In genomic region chr14:103697601-103698379, GRCh38 we compare ENCODE assay signal across 14 cellular contexts. TPM values are rescaled to one million over a fixed set of nuclear protein-coding genes. Genes with fewer than 3 reads are reported as not detected.
DNase-seq lines count a peak whose midpoint lies in the region; ATAC-seq and TF ChIP-seq lines count a peak whose summit lies in the region.
"Had no signal": no experiment of that assay in that cellular context is flagged by ENCODE, and none has a peak within 500 bp of the region (broad histone marks: within the 10 kb centered on the region; RNA-seq: fewer than 3 reads in every experiment).

No MANE protein-coding gene starts in this region.

- TF ChIP-seq CTCF in lower lobe of right lung (IDR thresholded peaks at IDR 0.05) (no peak), tibial artery (IDR thresholded peaks at IDR 0.05) (no peak), coronary artery (IDR thresholded peaks at IDR 0.05) (no peak)

- no peaks in the 10 kb centered on the region for H3K4me1 Mint-ChIP-seq in activated naive CD8-positive, alpha-beta T cell treated with anti-CD3 and anti-CD28 coated beads, Interleukin-2, amount 10 ng/mL, durations not matched to agents 7 days and 5 days
- H3K4me1 Mint-ChIP-seq in CD8-positive, alpha-beta memory T cell = peaks cover 3 to 9% (median 3%) of the 10 kb centered on the region in 3 donors

- CTCF ChIA-PET in CD8-positive, alpha-beta memory T cell (lab: Charles Lee) = no interaction called here

- peaks cover 6% of the 10 kb centered on the region for H3K36me3 Mint-ChIP-seq in activated naive CD8-positive, alpha-beta T cell treated with anti-CD3 and anti-CD28 coated beads, Interleukin-2, amount 10 ng/mL, durations not matched to agents 7 days and 5 days
- H3K36me3 Mint-ChIP-seq in CD8-positive, alpha-beta memory T cell = peaks cover 0 to 71% (median 0%) of the 10 kb centered on the region in 3 donors

- H3K27me3 ChIP-seq in lower lobe of right lung (ENCODE audit: low read depth) = no peaks in the 10 kb centered on the region
- no peaks in the 10 kb centered on the region for H3K27me3 ChIP-seq in tibial artery
- H3K27me3 ChIP-seq in CD8-positive, alpha-beta memory T cell (ENCODE audit: insufficient read depth, low read length, poor library complexity, severe bottlenecking) = no peaks in the 10 kb centered on the region

- H3K36me3 ChIP-seq in lower lobe of right lung (peaks cover 88% of the 10 kb centered on the region), tibial artery (peaks cover 47 to 79% (median 71%) of the 10 kb centered on the region in 3 donors)
- H3K36me3 ChIP-seq in CD8-positive, alpha-beta memory T cell (ENCODE audit: insufficient read depth, low read length) = peaks cover 21% of the 10 kb centered on the region

- no peak overlapping the region for H3K4me3 Mint-ChIP-seq in activated naive CD8-positive, alpha-beta T cell treated with anti-CD3 and anti-CD28 coated beads, Interleukin-2, amount 10 ng/mL, durations not matched to agents 7 days and 5 days
- H3K4me3 Mint-ChIP-seq in CD8-positive, alpha-beta memory T cell = no peak overlapping the region

- peak; percentile 36 for DNase-seq in activated effector memory CD4-positive, alpha-beta T cell treated with anti-CD3 and anti-CD28 coated beads, Interleukin-2, amount 50 U/mL, for 16 hours
- DNase-seq in activated effector memory CD4-positive, alpha-beta T cell treated with Interleukin-2 at 50 U/mL for 16 hours = no peak
- no peak for DNase-seq in activated naive CD8-positive, alpha-beta T cell treated with anti-CD3 and anti-CD28 coated beads, Interleukin-2, amount 10 ng/mL, durations not matched to agents 7 days and 5 days
- DNase-seq in lower lobe of right lung (peak; percentile 26), tibial artery (no peak), hepatic stellate cell (ENCODE audit: low spot score) (no peak), coronary artery (ENCODE audit: low spot score) (no peak)
- DNase-seq in CD8-positive, alpha-beta memory T cell = no peak
- DNase-seq: ACHN; activated CD4-positive, alpha-beta T cell treated with anti-CD3 and anti-CD28 coated beads, Interleukin-2, amount 50 U/mL, for 1 hour; GM23248; NCI-H446; nucleus accumbens; stimulated activated CD4-positive, alpha-beta T cell treated with anti-CD3 and anti-CD28 coated beads, Interleukin-4, amount 100 ng/mL, for 4 hours had no signal

- no peaks in the 10 kb centered on the region for H3K9me3 ChIP-seq in lower lobe of right lung
- H3K9me3 ChIP-seq in tibial artery = no peaks in the 10 kb centered on the region
- no peaks in the 10 kb centered on the region for H3K9me3 ChIP-seq in CD8-positive, alpha-beta memory T cell (ENCODE audit: low read length)

- no peak overlapping the region for H3K4me3 ChIP-seq in lower lobe of right lung
- no peak overlapping the region for H3K4me3 ChIP-seq in tibial artery
- no peak overlapping the region for H3K4me3 ChIP-seq in CD8-positive, alpha-beta memory T cell (ENCODE audit: low read length)
- no peak overlapping the region for H3K4me3 ChIP-seq in coronary artery
- H3K4me3 ChIP-seq: GM23248 had no signal

- POLR2A ChIA-PET in activated naive CD8-positive, alpha-beta T cell treated with anti-CD3 and anti-CD28 coated beads, Interleukin-2, amount 10 ng/mL, durations not matched to agents 7 days and 5 days (lab: Charles Lee) = no interaction called here
- POLR2A ChIA-PET in CD8-positive, alpha-beta memory T cell (lab: Charles Lee) = no interaction called here

- H3K4me1 ChIP-seq in lower lobe of right lung = peaks cover 55% of the 10 kb centered on the region
- peaks cover 10 to 48% (median 35%) of the 10 kb centered on the region in 4 donors for H3K4me1 ChIP-seq in tibial artery
- no peaks in the 10 kb centered on the region for H3K4me1 ChIP-seq in CD8-positive, alpha-beta memory T cell (ENCODE audit: insufficient read depth, low read length)

- H3K9me3 Mint-ChIP-seq in activated naive CD8-positive, alpha-beta T cell treated with anti-CD3 and anti-CD28 coated beads, Interleukin-2, amount 10 ng/mL, durations not matched to agents 7 days and 5 days = no peaks in the 10 kb centered on the region
- no peaks in the 10 kb centered on the region for H3K9me3 Mint-ChIP-seq in CD8-positive, alpha-beta memory T cell

- H3K27ac ChIP-seq in lower lobe of right lung (peak overlapping the region; percentile 53), tibial artery (peak overlapping the region; percentile 70 to 73), coronary artery (peak overlapping the region in 1 of 2 donors; percentile 81)
- H3K27ac ChIP-seq in CD8-positive, alpha-beta memory T cell (ENCODE audit: low read depth, low read length) = no peak overlapping the region

- intact Hi-C loops in lower lobe of right lung (cut with DNase I) (no loop called here), tibial artery (cut with DNase I; ENCODE audit: low total_unique reads) (no loop called here)

- no peak for ATAC-seq in activated naive CD8-positive, alpha-beta T cell treated with anti-CD3 and anti-CD28 coated beads, Interleukin-2, amount 10 ng/mL, durations not matched to agents 7 days and 5 days (ENCODE audit: low read depth)
- ATAC-seq in lower lobe of right lung = no peak

- peak overlapping the region; percentile 61 for H3K27ac Mint-ChIP-seq in activated naive CD8-positive, alpha-beta T cell treated with anti-CD3 and anti-CD28 coated beads, Interleukin-2, amount 10 ng/mL, durations not matched to agents 7 days and 5 days
- peak overlapping the region in 3 of 8 donors; percentile 33 to 72 (median 43) for H3K27ac Mint-ChIP-seq in CD8-positive, alpha-beta memory T cell

- H3K27me3 Mint-ChIP-seq in activated naive CD8-positive, alpha-beta T cell treated with anti-CD3 and anti-CD28 coated beads, Interleukin-2, amount 10 ng/mL, durations not matched to agents 7 days and 5 days = no peaks in the 10 kb centered on the region
- no peaks in the 10 kb centered on the region for H3K27me3 Mint-ChIP-seq in CD8-positive, alpha-beta memory T cell

RNA-seq across cellular contexts. Expression of gene XRCC3, which starts 17.5 kb away (rescaled TPM):
- total RNA-seq in activated naive CD8-positive, alpha-beta T cell treated with anti-CD3 and anti-CD28 coated beads, Interleukin-2, amount 10 ng/mL, durations not matched to agents 7 days and 5 days = 10 to 100 TPM; 35.5 to 41.3 TPM
- 5.0 TPM for total RNA-seq in lower lobe of right lung
- 10 to 100 TPM; 54.4 to 59.9 TPM for total RNA-seq in CD8-positive, alpha-beta memory T cell
- polyA plus RNA-seq in CD8-positive, alpha-beta memory T cell = 4.4 TPM

RNA-seq across cellular contexts. Expression of gene ZFYVE21, which starts 17.8 kb away (rescaled TPM):
- total RNA-seq in activated naive CD8-positive, alpha-beta T cell treated with anti-CD3 and anti-CD28 coated beads, Interleukin-2, amount 10 ng/mL, durations not matched to agents 7 days and 5 days = 10 to 100 TPM; 18.5 to 19.5 TPM
- 49.4 TPM for total RNA-seq in lower lobe of right lung
- total RNA-seq in CD8-positive, alpha-beta memory T cell = 10 to 100 TPM; 15.1 to 18.1 TPM
- 15.9 TPM for polyA plus RNA-seq in CD8-positive, alpha-beta memory T cell

Comparison
In these comparisons a context has a peak if more than half of its experiments do, and no peak if none do; other contexts are left out.
1. DNase-seq: peak in activated effector memory CD4-positive, alpha-beta T cell treated with anti-CD3 and anti-CD28 coated beads, Interleukin-2, amount 50 U/mL, for 16 hours (single experiment) and lower lobe of right lung (single experiment); none in activated effector memory CD4-positive, alpha-beta T cell treated with Interleukin-2 at 50 U/mL for 16 hours (single experiment), activated naive CD8-positive, alpha-beta T cell treated with anti-CD3 and anti-CD28 coated beads, Interleukin-2, amount 10 ng/mL, durations not matched to agents 7 days and 5 days (single experiment), tibial artery (0 of 2), CD8-positive, alpha-beta memory T cell (0 of 5), hepatic stellate cell (single experiment) and coronary artery (single experiment).